8 cellular contexts compared by ENCODE assay signal in the genomic region with DNA sequence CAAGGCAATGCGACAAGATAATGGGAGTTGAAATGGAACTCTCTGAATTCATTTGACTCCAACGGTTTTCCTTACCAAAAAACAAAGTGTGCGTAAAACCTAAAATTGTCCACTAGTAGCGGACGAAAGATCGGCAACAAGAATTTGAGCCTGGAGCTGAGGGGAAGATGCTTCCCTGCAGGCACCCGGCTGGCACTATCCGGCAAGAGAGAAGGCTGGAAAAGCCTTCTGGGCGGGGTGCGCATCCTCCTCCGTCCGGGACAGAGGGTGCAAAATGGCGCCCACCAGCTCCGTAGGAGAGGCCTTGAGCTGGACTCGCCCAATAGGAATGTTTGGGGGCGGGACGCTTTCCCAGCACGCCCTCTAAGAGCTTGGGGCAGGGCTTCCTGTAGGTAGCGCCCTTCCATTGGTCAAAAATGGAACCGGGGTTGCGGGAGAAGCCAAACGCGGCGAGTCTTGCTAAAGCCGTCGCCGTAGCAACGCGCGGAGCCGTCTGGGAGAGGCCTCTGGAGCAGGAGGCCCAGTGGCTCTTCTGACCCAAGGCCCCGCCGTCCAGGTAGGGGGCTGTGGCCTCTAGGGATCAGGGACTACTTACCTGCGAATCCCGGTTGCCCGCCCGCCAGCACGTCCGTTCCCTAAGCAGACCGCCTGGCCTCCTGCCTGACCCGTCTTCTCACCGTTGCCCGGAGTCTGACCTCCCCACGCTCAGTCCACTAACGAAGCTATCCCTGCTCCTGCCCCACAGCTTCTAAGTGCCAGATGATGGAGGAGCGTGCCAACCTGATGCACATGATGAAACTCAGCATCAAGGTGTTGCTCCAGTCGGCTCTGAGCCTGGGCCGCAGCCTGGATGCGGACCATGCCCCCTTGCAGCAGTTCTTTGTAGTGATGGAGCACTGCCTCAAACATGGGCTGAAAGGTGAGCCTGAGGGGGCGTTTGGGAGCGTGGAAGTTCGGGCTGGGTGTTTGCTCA. TPM values are rescaled to one million over a fixed set of nuclear protein-coding genes. Genes with fewer than 3 reads are reported as not detected.
DNase-seq lines count a peak whose midpoint lies in the region; ATAC-seq lines count a peak whose summit lies in the region.

No MANE protein-coding gene starts in this region.

- DNase-seq in A172 (ENCODE audit: low spot score) (peak; percentile 100), NCI-H526 treated with DMSO at 0.1 percent for 48 hours (lab: John Stamatoyannopoulos, UW) (peak; percentile 89), activated T-cell treated with anti-CD3 and anti-CD28 coated beads for 24 hours (ENCODE audit: low read depth) (peak; percentile 86), epidermal melanocyte (ENCODE audit: insufficient read length, low spot score) (peak; percentile 98), midbrain (lab: John Stamatoyannopoulos, UW) (peak; percentile 99)
- DNase-seq in stimulated activated CD8-positive, alpha-beta memory T cell treated with anti-CD3 and anti-CD28 coated beads, Interleukin-15, amount 100 ng/mL, for 4 hours (ENCODE audit: low read depth in 2 of 2), result peak; percentile 55 to 80

- ATAC-seq in GM18870 (IDR thresholded peaks at IDR 0.05; ENCODE audit: unreplicated experiment) (peak; percentile 98), HG03139 (IDR thresholded peaks at IDR 0.05; ENCODE audit: unreplicated experiment) (peak; percentile 99)

RNA-seq across cellular contexts. Expression of gene RUFY1, which starts 9.2 kb away (rescaled TPM):
- total RNA-seq in A172 (2014; rRNA removed; shearing (Covaris generic)), result 97.0 and 124 TPM in 2 replicates

Comparison
In these comparisons a context has a peak if more than half of its experiments do, and no peak if none do; other contexts are left out.
1. Peak in every context shown above with its lines: DNase-seq and ATAC-seq.